In the genomic region with DNA sequence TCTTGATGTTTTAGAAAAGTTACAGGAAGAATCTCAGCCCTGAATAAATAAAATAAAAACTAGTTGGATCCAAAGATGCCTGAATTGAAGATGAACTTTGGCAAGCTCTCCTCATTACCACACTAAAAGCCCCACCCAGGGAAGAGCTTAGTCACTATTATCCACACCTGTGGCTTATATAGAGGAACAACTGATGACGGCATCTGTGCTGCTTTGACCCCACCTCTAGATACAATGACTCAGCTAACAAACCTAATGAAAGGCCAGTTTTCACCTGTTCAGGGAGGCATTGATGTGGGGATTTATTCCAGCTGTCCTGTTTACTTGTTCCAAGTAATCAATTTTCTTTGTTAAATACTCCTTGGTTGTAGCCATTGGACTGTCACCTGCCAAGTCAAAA, we compare ENCODE assay signal across 1 cellular context.
TF ChIP-seq lines count a peak whose summit lies in the region.

No MANE protein-coding gene starts in this region.

TF ChIP-seq in A549, 52 proteins besides CTCF, POLR2A, EP300 and RAD21 (continued from another document):
- no peak for TF ChIP-seq JUN (IDR thresholded peaks at IDR 0.05)
TF ChIP-seq in A549: peak in this region for 0.
